In genomic region chr15:75637245-75638009, GRCh38 we compare ENCODE assay signal across 11 cellular contexts. TPM values are rescaled to one million over a fixed set of nuclear protein-coding genes. Genes with fewer than 3 reads are reported as not detected.
DNase-seq lines count a peak whose midpoint lies in the region; ATAC-seq and TF ChIP-seq lines count a peak whose summit lies in the region.
"Had no signal": no experiment of that assay in that cellular context is flagged by ENCODE, and none has a peak within 500 bp of the region (broad histone marks: within the 10 kb centered on the region; RNA-seq: fewer than 3 reads in every experiment).

No MANE protein-coding gene starts in this region.

- peaks cover 27% of the 10 kb centered on the region for H3K4me1 Mint-ChIP-seq in T-helper 2 cell treated with Interferon-gamma antibody and Interleukin-4, amounts not matched to agents 5 μg/mL and 100 μg/mL, for 36 hours (ENCODE audit: low read depth)
- peaks cover 38 to 47% (median 39%) of the 10 kb centered on the region in 3 donors for H3K4me1 Mint-ChIP-seq in T-cell

- H3K36me3 ChIP-seq in hepatocyte (replicated peaks; ENCODE audit: insufficient read depth, low read depth) (no peaks in the 10 kb centered on the region), stomach smooth muscle (ENCODE audit: control insufficient read depth in 2 of 2, insufficient read depth in 2 of 2, low read length in 2 of 2) (no peaks in the 10 kb centered on the region)

- DNase-seq in T-helper 2 cell treated with Interferon-gamma antibody and Interleukin-4, amounts not matched to agents 5 μg/mL and 100 μg/mL, for 36 hours (ENCODE audit: low spot score) = no peak
- no peak for DNase-seq in T-helper 2 cell
- DNase-seq in T-cell = no peak
- DNase-seq in hepatocyte (ENCODE audit: low spot score) = no peak
- no peak for DNase-seq in GM19240 (ENCODE audit: insufficient read length, low spot score)
- DNase-seq in dedifferentiated amniotic fluid mesenchymal stem cell (ENCODE audit: extremely low spot score) = no peak
- DNase-seq in SW 1271 (lab: John Stamatoyannopoulos, UW) = no peak
- DNase-seq: activated CD4-positive, CD25-positive, alpha-beta regulatory T cell treated with anti-CD3 and anti-CD28 coated beads, Interleukin-2, amount 50 U/mL, for 72 hours; NCI-H510A had no signal

- CTCF ChIA-PET in T-cell (lab: Charles Lee) = interaction anchor here in 1 of 2 donors (0.5 to 1.4 kb wide), 3 partner anchors 12 to 185 kb away, joined by 3 read pairs; partner anchors contain the start of gene SNUPN

- H3K27ac Mint-ChIP-seq in T-helper 2 cell treated with Interferon-gamma antibody and Interleukin-4, amounts not matched to agents 5 μg/mL and 100 μg/mL, for 36 hours = no peak overlapping the region
- H3K27ac Mint-ChIP-seq in T-cell = peak overlapping the region in 1 of 2 donors; percentile 13

- H3K4me3 ChIP-seq in hepatocyte (no peak overlapping the region), stomach smooth muscle (ENCODE audit: low read length in 2 of 2) (peak overlapping the region in 1 of 2 donors; percentile 1)

- ATAC-seq in T-cell (replicated peaks in 1 of 4) = no peak

- H2AFZ ChIP-seq in hepatocyte = no peak overlapping the region

- H3K9me3 Mint-ChIP-seq in T-helper 2 cell treated with Interferon-gamma antibody and Interleukin-4, amounts not matched to agents 5 μg/mL and 100 μg/mL, for 36 hours = no peaks in the 10 kb centered on the region
- H3K9me3 Mint-ChIP-seq in T-cell = no peaks in the 10 kb centered on the region

- no peaks in the 10 kb centered on the region for H3K9me2 ChIP-seq in hepatocyte (replicated peaks; ENCODE audit: insufficient read depth)

- POLR2A ChIA-PET in T-cell (lab: Charles Lee) = interaction anchor here in 1 of 2 donors (1.5 kb wide), 1 partner anchor 12 kb away, joined by 5 read pairs; the partner anchor contains the start of gene SNUPN

- peak overlapping the region; percentile 89 for H3K4me2 ChIP-seq in hepatocyte

- H3K4me1 ChIP-seq in hepatocyte (ENCODE audit: insufficient read depth) (peaks cover 13% of the 10 kb centered on the region), stomach smooth muscle (ENCODE audit: control insufficient read depth, insufficient read depth, low read length) (peaks cover 34% of the 10 kb centered on the region)

- H3K4me3 Mint-ChIP-seq in T-helper 2 cell treated with Interferon-gamma antibody and Interleukin-4, amounts not matched to agents 5 μg/mL and 100 μg/mL, for 36 hours = peak overlapping the region; percentile 90
- H3K4me3 Mint-ChIP-seq in T-cell = peak overlapping the region in 2 of 3 donors; percentile 91 to 93

- H3K27me3 Mint-ChIP-seq in T-helper 2 cell treated with Interferon-gamma antibody and Interleukin-4, amounts not matched to agents 5 μg/mL and 100 μg/mL, for 36 hours (ENCODE audit: low read depth) = no peaks in the 10 kb centered on the region
- no peaks in the 10 kb centered on the region for H3K27me3 Mint-ChIP-seq in T-cell

- H3K9me3 ChIP-seq in hepatocyte (ENCODE audit: low read depth) = no peaks in the 10 kb centered on the region
- H3K9me3 ChIP-seq in stomach smooth muscle (ENCODE audit: control insufficient read depth in 2 of 2, low read length in 2 of 2) = no peaks in the 10 kb centered on the region

- H3K9ac ChIP-seq in stomach smooth muscle (ENCODE audit: low read length in 2 of 2) = peak overlapping the region; percentile 41 to 42

- peaks cover 23% of the 10 kb centered on the region for H3K36me3 Mint-ChIP-seq in T-helper 2 cell treated with Interferon-gamma antibody and Interleukin-4, amounts not matched to agents 5 μg/mL and 100 μg/mL, for 36 hours (ENCODE audit: low read depth)
- H3K36me3 Mint-ChIP-seq in T-cell = peaks cover 9% of the 10 kb centered on the region

- H3K27me3 ChIP-seq in hepatocyte = no peaks in the 10 kb centered on the region
- H3K27me3 ChIP-seq in stomach smooth muscle (ENCODE audit: control insufficient read depth in 1 of 2, insufficient read depth in 2 of 2, low read length in 2 of 2) = no peaks in the 10 kb centered on the region
- H3K27me3 ChIP-seq: dorsolateral prefrontal cortex had no signal

- WGBS in hepatocyte (ENCODE audit: low lambda C conversion rate, missing lambda C conversion rate) = 85% methylated on average over 4 of the region's 4 CpGs

- peaks cover 6% of the 10 kb centered on the region for H4K20me1 ChIP-seq in hepatocyte (ENCODE audit: insufficient read depth, poor library complexity, severe bottlenecking)

- no peak for TF ChIP-seq CTCF in hepatocyte (IDR thresholded peaks at IDR 0.05; ENCODE audit: poor library complexity)

- peak overlapping the region; percentile 17 for H3K27ac ChIP-seq in hepatocyte
- H3K27ac ChIP-seq in stomach smooth muscle (ENCODE audit: low read length) = peak overlapping the region; percentile 86

- peaks cover 38% of the 10 kb centered on the region for H3K79me2 ChIP-seq in hepatocyte

RNA-seq across cellular contexts. Expression of gene IMP3, which starts 2.6 kb away (rescaled TPM):
- total RNA-seq in T-cell (10 to 100 TPM; 39.6 to 86.6 (median 81.8) TPM), hepatocyte (142 and 155 TPM in 2 replicates)
- polyA plus RNA-seq in hepatocyte = 117 and 144 TPM in 2 replicates

RNA-seq across cellular contexts. Expression of gene SNX33, which starts 10.3 kb away (rescaled TPM):
- total RNA-seq in T-cell (1 to 10 TPM; 1.4 to 3.4 (median 2.5) TPM), hepatocyte (14.8 and 17.8 TPM in 2 replicates)
- 21.1 and 21.8 TPM in 2 replicates for polyA plus RNA-seq in hepatocyte

RNA-seq across cellular contexts. Expression of gene SNUPN, which starts 11.9 kb away (rescaled TPM):
- total RNA-seq in T-cell (10 to 100 TPM; 17.7 to 26.7 (median 20.8) TPM), hepatocyte (25.2 and 25.6 TPM in 2 replicates)
- 28.8 and 33.2 TPM in 2 replicates for polyA plus RNA-seq in hepatocyte

RNA-seq across cellular contexts. Expression of gene PTPN9, which starts 58.3 kb away (rescaled TPM):
- total RNA-seq in T-cell (10 to 100 TPM; 12.7 to 19.6 (median 16.3) TPM), hepatocyte (24.0 and 27.4 TPM in 2 replicates)
- polyA plus RNA-seq in hepatocyte = 19.6 and 23.3 TPM in 2 replicates
